ENCODE assay signal across 12 cellular contexts in genomic region chr3:18438586-18438985, GRCh38. TPM values are rescaled to one million over a fixed set of nuclear protein-coding genes. Genes with fewer than 3 reads are reported as not detected.
DNase-seq lines count a peak whose midpoint lies in the region; ATAC-seq and TF ChIP-seq lines count a peak whose summit lies in the region.
"Had no signal": no experiment of that assay in that cellular context is flagged by ENCODE, and none has a peak within 500 bp of the region (broad histone marks: within the 10 kb centered on the region; RNA-seq: fewer than 3 reads in every experiment).

No MANE protein-coding gene starts in this region.

- CTCF ChIA-PET in activated CD4-positive, alpha-beta memory T cell treated with anti-CD3 and anti-CD28 coated beads, Interleukin-2, amount 10 ng/mL, durations not matched to agents 7 days and 5 days (lab: Charles Lee): interaction anchor here (0.5 to 1.0 kb wide), 3 partner anchors 8 to 340 kb away, joined by 3 read pairs; partner anchors contain the start of gene SATB1

- H3K9me3 ChIP-seq in lower lobe of right lung: no peaks in the 10 kb centered on the region
- H3K9me3 ChIP-seq: right atrium auricular region had no signal

- no peak overlapping the region for H3K4me3 ChIP-seq in lower lobe of right lung
- H3K4me3 ChIP-seq: PC-9, right atrium auricular region had no signal

- peaks cover 51% of the 10 kb centered on the region for H3K4me1 Mint-ChIP-seq in activated CD4-positive, alpha-beta memory T cell treated with anti-CD3 and anti-CD28 coated beads, Interleukin-2, amount 10 ng/mL, durations not matched to agents 7 days and 5 days

- H3K4me3 Mint-ChIP-seq in activated CD4-positive, alpha-beta memory T cell treated with anti-CD3 and anti-CD28 coated beads, Interleukin-2, amount 10 ng/mL, durations not matched to agents 7 days and 5 days: peak overlapping the region; percentile 73

- no peak overlapping the region for H3K27ac ChIP-seq in lower lobe of right lung
- H3K27ac ChIP-seq: PC-9, right atrium auricular region had no signal

- H3K27me3 Mint-ChIP-seq in activated CD4-positive, alpha-beta memory T cell treated with anti-CD3 and anti-CD28 coated beads, Interleukin-2, amount 10 ng/mL, durations not matched to agents 7 days and 5 days: no peaks in the 10 kb centered on the region

- no peaks in the 10 kb centered on the region for H3K36me3 ChIP-seq in lower lobe of right lung
- H3K36me3 ChIP-seq: right atrium auricular region had no signal

- peak; percentile 48 for DNase-seq in T follicular helper cell (ENCODE audit: low read depth)
- DNase-seq in activated CD4-positive, alpha-beta memory T cell treated with anti-CD3 and anti-CD28 coated beads, Interleukin-2, amount 10 ng/mL, durations not matched to agents 7 days and 5 days: peak; percentile 67
- peak; percentile 50 for DNase-seq in effector CD8-positive, alpha-beta T cell (lab: John Stamatoyannopoulos, UW)
- peak; percentile 12 for DNase-seq in stimulated activated CD8-positive, alpha-beta memory T cell treated with anti-CD3 and anti-CD28 coated beads, Interleukin-7, amount 100 ng/mL, for 24 hours (ENCODE audit: low read depth)
- no peak for DNase-seq in lower lobe of right lung
- no peak for DNase-seq in NCI-H82 (lab: John Stamatoyannopoulos, UW)
- no peak for DNase-seq in OCI-M1 (lab: John Stamatoyannopoulos, UW)
- DNase-seq: DMS79 treated with DMSO at 0.1 percent for 48 hours, mesendoderm, PC-9 had no signal

- H3K4me1 ChIP-seq in lower lobe of right lung: peaks cover 5% of the 10 kb centered on the region

- peaks cover 17% of the 10 kb centered on the region for H3K27me3 ChIP-seq in lower lobe of right lung (ENCODE audit: low read depth)
- H3K27me3 ChIP-seq: right atrium auricular region had no signal

- no peak for ATAC-seq in lower lobe of right lung
- ATAC-seq: HCT116 had no signal

- no peaks in the 10 kb centered on the region for H3K9me3 Mint-ChIP-seq in activated CD4-positive, alpha-beta memory T cell treated with anti-CD3 and anti-CD28 coated beads, Interleukin-2, amount 10 ng/mL, durations not matched to agents 7 days and 5 days

- no peak for TF ChIP-seq CTCF in lower lobe of right lung (IDR thresholded peaks at IDR 0.05)

- peak overlapping the region; percentile 84 for H3K27ac Mint-ChIP-seq in activated CD4-positive, alpha-beta memory T cell treated with anti-CD3 and anti-CD28 coated beads, Interleukin-2, amount 10 ng/mL, durations not matched to agents 7 days and 5 days

- intact Hi-C loops in lower lobe of right lung (cut with DNase I): no loop called here

- POLR2A ChIA-PET in activated CD4-positive, alpha-beta memory T cell treated with anti-CD3 and anti-CD28 coated beads, Interleukin-2, amount 10 ng/mL, durations not matched to agents 7 days and 5 days (lab: Charles Lee): interaction anchor here (0.9 to 10.5 kb wide), 11 partner anchors 10 to 309 kb away, joined by 3 to 180 read pairs (median 6); partner anchors contain the start of gene SATB1

- H3K36me3 Mint-ChIP-seq in activated CD4-positive, alpha-beta memory T cell treated with anti-CD3 and anti-CD28 coated beads, Interleukin-2, amount 10 ng/mL, durations not matched to agents 7 days and 5 days (ENCODE audit: low read depth): peaks cover 70% of the 10 kb centered on the region

RNA-seq across cellular contexts. Expression of gene SATB1, which starts 13.4 kb away (rescaled TPM):
- 100 to 1,000 TPM; 263 to 267 TPM for total RNA-seq in activated CD4-positive, alpha-beta memory T cell treated with anti-CD3 and anti-CD28 coated beads, Interleukin-2, amount 10 ng/mL, durations not matched to agents 7 days and 5 days
- total RNA-seq in lower lobe of right lung: 30.2 TPM

Comparison
In these comparisons a context has a peak if more than half of its experiments do, and no peak if none do; other contexts are left out.
1. DNase-seq: peak in T follicular helper cell (single experiment), activated CD4-positive, alpha-beta memory T cell treated with anti-CD3 and anti-CD28 coated beads, Interleukin-2, amount 10 ng/mL, durations not matched to agents 7 days and 5 days (single experiment), effector CD8-positive, alpha-beta T cell (single experiment) and stimulated activated CD8-positive, alpha-beta memory T cell treated with anti-CD3 and anti-CD28 coated beads, Interleukin-7, amount 100 ng/mL, for 24 hours (single experiment); none in lower lobe of right lung (single experiment), NCI-H82 (single experiment) and OCI-M1 (single experiment).